Comparison of ENCODE assay signal across 10 cellular contexts in the genomic region with DNA sequence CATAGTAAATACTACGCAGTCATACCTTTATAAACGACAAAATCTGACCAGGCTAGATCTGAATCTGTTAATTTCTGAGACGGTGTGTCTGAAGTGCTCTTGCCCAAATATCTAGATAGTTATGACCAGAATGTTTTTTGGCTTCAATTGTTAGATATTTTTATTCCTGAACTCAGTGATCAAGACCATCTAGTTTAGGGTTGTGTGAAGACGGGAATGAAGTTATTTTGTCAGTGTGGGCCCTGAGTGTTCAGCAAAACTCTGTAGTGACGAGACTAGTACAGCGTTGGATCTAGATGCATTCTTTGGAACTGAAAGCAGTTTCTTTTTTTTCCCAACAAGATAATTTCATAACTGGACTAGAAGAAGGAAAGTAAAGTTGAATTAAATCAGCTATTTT. TPM values are rescaled to one million over a fixed set of nuclear protein-coding genes. Genes with fewer than 3 reads are reported as not detected.
DNase-seq lines count a peak whose midpoint lies in the region; ATAC-seq and TF ChIP-seq lines count a peak whose summit lies in the region.
"Had no signal": no experiment of that assay in that cellular context is flagged by ENCODE, and none has a peak within 500 bp of the region (broad histone marks: within the 10 kb centered on the region; RNA-seq: fewer than 3 reads in every experiment).

No MANE protein-coding gene starts in this region.

- no peak for ATAC-seq in T-cell (replicated peaks in 1 of 4)

- no peaks in the 10 kb centered on the region for H3K36me3 ChIP-seq in spleen

- no peak overlapping the region for H3K4me3 Mint-ChIP-seq in T-cell

- DNase-seq in NCI-H2227 treated with DMSO at 0.1 percent for 48 hours (lab: John Stamatoyannopoulos, UW), result peak; percentile 19
- DNase-seq in NCI-H2227 (lab: John Stamatoyannopoulos, UW; ENCODE audit: unreplicated experiment), result no peak
- DNase-seq in T-cell, result no peak
- DNase-seq in fibroblast of villous mesenchyme (ENCODE audit: low read depth), result peak; percentile 36
- no peak for DNase-seq in spleen
- no peak for DNase-seq in activated effector memory CD4-positive, alpha-beta T cell treated with anti-CD3 and anti-CD28 coated beads, Interleukin-2, amount 50 U/mL, for 16 hours
- DNase-seq in SW 1271 (lab: John Stamatoyannopoulos, UW), result no peak
- DNase-seq in 8988T, result no peak
- DNase-seq: NCI-H2081 treated with DMSO at 0.1 percent for 48 hours had no signal

- POLR2A ChIA-PET in T-cell (lab: Charles Lee), result no interaction called here

- peak overlapping the region; percentile 50 to 74 for H3K27ac Mint-ChIP-seq in T-cell
- H3K27ac Mint-ChIP-seq: activated T-helper 2 cell treated with anti-CD3 and anti-CD28 coated beads, Interferon-gamma antibody, Interleukin-2, Interleukin-4, amounts not matched to agents 10 μg/mL and 5 μg/mL and 100 μg/mL, durations not matched to agents 14 hours and 24 hours and 36 hours had no signal

- TF ChIP-seq CTCF in fibroblast of villous mesenchyme (IDR thresholded peaks at IDR 0.05; ENCODE audit: insufficient read depth, low read depth, low read length) (no peak), spleen (IDR thresholded peaks at IDR 0.05 in 8 of 11, conservative IDR thresholded peaks at IDR 0.05 in 3 of 11) (no peak)

- no peaks in the 10 kb centered on the region for H3K9me3 Mint-ChIP-seq in T-cell
- H3K9me3 Mint-ChIP-seq: activated T-helper 2 cell treated with anti-CD3 and anti-CD28 coated beads, Interferon-gamma antibody, Interleukin-2, Interleukin-4, amounts not matched to agents 10 μg/mL and 5 μg/mL and 100 μg/mL, durations not matched to agents 14 hours and 24 hours and 36 hours had no signal

- no peaks in the 10 kb centered on the region for H3K36me3 Mint-ChIP-seq in T-cell

- H3K27me3 ChIP-seq in spleen (replicated peaks in 1 of 7), result no peaks in the 10 kb centered on the region

- peaks cover 43 to 59% (median 48%) of the 10 kb centered on the region in 3 donors for H3K4me1 Mint-ChIP-seq in T-cell

- no peaks in the 10 kb centered on the region for H3K9me3 ChIP-seq in spleen

- intact Hi-C loops in spleen (cut with DNase I; ENCODE audit: low total_unique reads), result no loop called here

- H3K4me3 ChIP-seq in fibroblast of villous mesenchyme (ENCODE audit: low read depth, low read length), result peak overlapping the region; percentile 94
- H3K4me3 ChIP-seq in spleen, result peak overlapping the region in 1 of 8 donors; percentile 6

- no peaks in the 10 kb centered on the region for H3K27me3 Mint-ChIP-seq in T-cell

- peaks cover 10 to 69% (median 32%) of the 10 kb centered on the region in 6 donors for H3K4me1 ChIP-seq in spleen

- CTCF ChIA-PET in T-cell (lab: Charles Lee), result no interaction called here

- H3K27ac ChIP-seq in spleen, result peak overlapping the region in 5 of 8 donors; percentile 28 to 97 (median 49)

- TF ChIP-seq POLR2A in spleen (IDR thresholded peaks at IDR 0.05), result no peak

- 66 to 84% (median 76%) methylated on average over 6 of the region's 6 CpGs for WGBS in spleen, 5 donors

RNA-seq across cellular contexts. Expression of gene STXBP5, which starts 3.1 kb away (rescaled TPM):
- total RNA-seq in T-cell, result 10 to 100 TPM; 24.1 to 35.4 (median 27.8) TPM
- 65.4 and 89.8 TPM in 2 replicates for total RNA-seq in fibroblast of villous mesenchyme
- total RNA-seq in spleen, result 10 to 100 TPM; 27.6 to 51.1 (median 34.8) TPM
- 1 to 10 TPM; 6.5 to 8.1 (median 7.7) TPM for polyA plus RNA-seq in spleen

Comparison
In these comparisons a context has a peak if more than half of its experiments do, and no peak if none do; other contexts are left out.
1. DNase-seq: peak in NCI-H2227 treated with DMSO at 0.1 percent for 48 hours (single experiment) and fibroblast of villous mesenchyme (single experiment); none in NCI-H2227 (single experiment), T-cell (0 of 34), spleen (single experiment), activated effector memory CD4-positive, alpha-beta T cell treated with anti-CD3 and anti-CD28 coated beads, Interleukin-2, amount 50 U/mL, for 16 hours (single experiment), SW 1271 (0 of 2) and 8988T (single experiment).